33 cellular contexts compared by ENCODE assay signal in the genomic region with DNA sequence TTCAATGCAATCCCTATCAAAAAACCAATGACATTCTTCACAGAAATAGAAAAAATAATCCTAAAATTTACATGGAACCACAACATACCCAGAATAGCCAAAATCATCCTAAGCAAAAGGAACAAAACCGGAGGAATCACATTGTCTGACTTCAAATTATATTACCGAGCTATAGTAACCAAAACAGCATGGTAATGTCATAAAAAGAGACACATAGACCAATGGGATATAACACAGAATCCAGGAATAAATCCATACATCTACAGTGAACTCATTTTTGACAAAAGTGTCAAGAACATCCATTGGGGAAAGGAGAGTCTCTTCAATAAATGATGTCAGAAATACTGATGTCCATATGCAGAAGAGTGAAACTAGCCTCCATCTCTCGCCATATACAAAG.
DNase-seq lines count a peak whose midpoint lies in the region; ATAC-seq, FAIRE-seq and TF ChIP-seq lines count a peak whose summit lies in the region.
"Had no signal": no experiment of that assay in that cellular context is flagged by ENCODE, and none has a peak within 500 bp of the region (broad histone marks: within the 10 kb centered on the region; RNA-seq: fewer than 3 reads in every experiment).

No MANE protein-coding gene starts in this region.

- H3K4me1 Mint-ChIP-seq in activated naive CD4-positive, alpha-beta T cell treated with anti-CD3 and anti-CD28 coated beads for 36 hours (ENCODE audit: low read depth): peaks cover 71% of the 10 kb centered on the region
- H3K4me1 Mint-ChIP-seq in activated naive CD4-positive, alpha-beta T cell treated with anti-CD3 and anti-CD28 coated beads, Interleukin-2, amount 10 ng/mL, durations not matched to agents 7 days and 5 days: peaks cover 56% of the 10 kb centered on the region
- H3K4me1 Mint-ChIP-seq in effector memory CD8-positive, alpha-beta T cell (ENCODE audit: low read depth in 2 of 2): peaks cover 54 to 62% of the 10 kb centered on the region in 2 donors
- H3K4me1 Mint-ChIP-seq in stimulated activated effector memory CD8-positive, alpha-beta T cell treated with anti-CD3 and anti-CD28 coated beads, Interleukin-12 subunit alpha, Interleukin-12 subunit beta, amount 100 ng/mL, for 72 hours: peaks cover 63% of the 10 kb centered on the region

- peak overlapping the region; percentile 90 for H3K27ac Mint-ChIP-seq in activated naive CD4-positive, alpha-beta T cell treated with anti-CD3 and anti-CD28 coated beads for 36 hours
- no peak overlapping the region for H3K27ac Mint-ChIP-seq in activated naive CD4-positive, alpha-beta T cell treated with anti-CD3 and anti-CD28 coated beads, Interleukin-2, amount 10 ng/mL, durations not matched to agents 7 days and 5 days
- H3K27ac Mint-ChIP-seq in effector memory CD8-positive, alpha-beta T cell: peak overlapping the region; percentile 36 to 84
- peak overlapping the region; percentile 44 for H3K27ac Mint-ChIP-seq in stimulated activated effector memory CD8-positive, alpha-beta T cell treated with anti-CD3 and anti-CD28 coated beads, Interleukin-12 subunit alpha, Interleukin-12 subunit beta, amount 100 ng/mL, for 72 hours
- H3K27ac Mint-ChIP-seq: nephron had no signal

- no peak for TF ChIP-seq POLR2A in GM12891 (IDR thresholded peaks at IDR 0.05; ENCODE audit: low read depth, low read length)

- POLR2A ChIA-PET in HEK293 (lab: Yijun Ruan, JAX): no interaction called here

- H3K9me3 ChIP-seq in HEK293 (ENCODE audit: control insufficient read depth, insufficient read depth, low read depth, low read length): 0 out of 2 replicates have a peak, but pooled peaks cover 2% of the 10 kb centered on the region
- H3K9me3 ChIP-seq: pancreas had no signal

- H3K4me3 Mint-ChIP-seq in activated naive CD4-positive, alpha-beta T cell treated with anti-CD3 and anti-CD28 coated beads for 36 hours: no peak overlapping the region
- no peak overlapping the region for H3K4me3 Mint-ChIP-seq in activated naive CD4-positive, alpha-beta T cell treated with anti-CD3 and anti-CD28 coated beads, Interleukin-2, amount 10 ng/mL, durations not matched to agents 7 days and 5 days
- peak overlapping the region in 1 of 2 donors; percentile 11 for H3K4me3 Mint-ChIP-seq in effector memory CD8-positive, alpha-beta T cell
- H3K4me3 Mint-ChIP-seq in stimulated activated effector memory CD8-positive, alpha-beta T cell treated with anti-CD3 and anti-CD28 coated beads, Interleukin-12 subunit alpha, Interleukin-12 subunit beta, amount 100 ng/mL, for 72 hours: no peak overlapping the region
- H3K4me3 Mint-ChIP-seq: nephron had no signal

- H3K27ac ChIP-seq in HEK293 (ENCODE audit: extremely low read depth, low read depth, low read length): no peak overlapping the region
- H3K27ac ChIP-seq: brain microvascular endothelial cell, epithelial cell of prostate, pancreas, WERI-Rb-1 had no signal

- no peak for TF ChIP-seq CTCF in HEK293 (tag by site-specific recombination; IDR thresholded peaks at IDR 0.05)

- peaks cover 11% of the 10 kb centered on the region for H3K36me3 Mint-ChIP-seq in activated naive CD4-positive, alpha-beta T cell treated with anti-CD3 and anti-CD28 coated beads for 36 hours (ENCODE audit: low read depth)
- H3K36me3 Mint-ChIP-seq in activated naive CD4-positive, alpha-beta T cell treated with anti-CD3 and anti-CD28 coated beads, Interleukin-2, amount 10 ng/mL, durations not matched to agents 7 days and 5 days: peaks cover 39% of the 10 kb centered on the region
- H3K36me3 Mint-ChIP-seq in effector memory CD8-positive, alpha-beta T cell (ENCODE audit: insufficient read depth): no peaks in the 10 kb centered on the region
- peaks cover 5% of the 10 kb centered on the region for H3K36me3 Mint-ChIP-seq in stimulated activated effector memory CD8-positive, alpha-beta T cell treated with anti-CD3 and anti-CD28 coated beads, Interleukin-12 subunit alpha, Interleukin-12 subunit beta, amount 100 ng/mL, for 72 hours

- no peak for DNase-seq in activated naive CD4-positive, alpha-beta T cell treated with anti-CD3 and anti-CD28 coated beads for 36 hours
- DNase-seq in activated naive CD4-positive, alpha-beta T cell treated with anti-CD3 and anti-CD28 coated beads, Interleukin-2, amount 10 ng/mL, durations not matched to agents 7 days and 5 days: no peak
- no peak for DNase-seq in effector memory CD8-positive, alpha-beta T cell
- DNase-seq in stimulated activated effector memory CD8-positive, alpha-beta T cell treated with anti-CD3 and anti-CD28 coated beads, Interleukin-12 subunit alpha, Interleukin-12 subunit beta, amount 100 ng/mL, for 72 hours (ENCODE audit: low spot score in 2 of 2): no peak
- DNase-seq in GM12891 (ENCODE audit: insufficient read length, low spot score) (no peak), NCI-H1694 (lab: John Stamatoyannopoulos, UW) (no peak)
- DNase-seq: activated CD4-positive, alpha-beta T cell treated with anti-CD3 and anti-CD28 coated beads, Interleukin-2, amount 50 U/mL, for 4 hours; activated CD8-positive, alpha-beta memory T cell treated with anti-CD3 and anti-CD28 coated beads, Interleukin-2, amount 50 U/mL, for 4 hours; activated effector memory CD4-positive, alpha-beta T cell treated with anti-CD3 and anti-CD28 coated beads, Interleukin-2, amount 50 U/mL, for 16 hours; amniotic stem cell; brain microvascular endothelial cell; H7; IMR-90; islet precursor cell; left ventricle myocardium superior; NCI-H1048; NCI-H187 treated with DMSO at 0.1 percent for 48 hours; NCI-H524; NK-92 treated with Interleukin-12 subunit alpha and Interleukin-12 subunit beta, amount 100 ng/mL, for 24 hours; pancreas; retina; SHP77; stimulated activated CD4-positive, alpha-beta T cell treated with anti-CD3 and anti-CD28 coated beads, Interleukin-1b, Interleukin-23, amount 100 ng/mL, for 48 hours; stimulated activated CD8-positive, alpha-beta memory T cell treated with anti-CD3 and anti-CD28 coated beads, Interleukin-4, amount 100 ng/mL, for 48 hours; T1000; trophoblast cell; WERI-Rb-1 had no signal

- peaks cover 14% of the 10 kb centered on the region for H3K9me3 Mint-ChIP-seq in activated naive CD4-positive, alpha-beta T cell treated with anti-CD3 and anti-CD28 coated beads for 36 hours
- peaks cover 4% of the 10 kb centered on the region for H3K9me3 Mint-ChIP-seq in activated naive CD4-positive, alpha-beta T cell treated with anti-CD3 and anti-CD28 coated beads, Interleukin-2, amount 10 ng/mL, durations not matched to agents 7 days and 5 days
- peaks cover 0 to 2% of the 10 kb centered on the region in 2 donors for H3K9me3 Mint-ChIP-seq in effector memory CD8-positive, alpha-beta T cell
- peaks cover 3% of the 10 kb centered on the region for H3K9me3 Mint-ChIP-seq in stimulated activated effector memory CD8-positive, alpha-beta T cell treated with anti-CD3 and anti-CD28 coated beads, Interleukin-12 subunit alpha, Interleukin-12 subunit beta, amount 100 ng/mL, for 72 hours

- no peak overlapping the region for H3K4me3 ChIP-seq in HEK293 (ENCODE audit: low read depth, low read length)
- H3K4me3 ChIP-seq: pancreas, smooth muscle cell had no signal

- ATAC-seq in effector memory CD8-positive, alpha-beta T cell (replicated peaks): no peak
- no peak for ATAC-seq in stimulated activated effector memory CD8-positive, alpha-beta T cell treated with anti-CD3 and anti-CD28 coated beads, Interleukin-12 subunit alpha, Interleukin-12 subunit beta, amount 100 ng/mL, for 72 hours
- no peak for ATAC-seq in GM18870 (IDR thresholded peaks at IDR 0.05; ENCODE audit: unreplicated experiment)
- ATAC-seq: left ventricle myocardium superior, pancreas had no signal

- CTCF ChIA-PET in activated naive CD4-positive, alpha-beta T cell treated with anti-CD3 and anti-CD28 coated beads for 36 hours (lab: Charles Lee): no interaction called here
- CTCF ChIA-PET in activated naive CD4-positive, alpha-beta T cell treated with anti-CD3 and anti-CD28 coated beads, Interleukin-2, amount 10 ng/mL, durations not matched to agents 7 days and 5 days (lab: Charles Lee): interaction anchor here (2.6 kb wide), 1 partner anchor 112 kb away, joined by 7 read pairs; no protein-coding TSS in a partner anchor
- CTCF ChIA-PET in HEK293 (lab: Yijun Ruan, JAX): no interaction called here

- peaks cover 4% of the 10 kb centered on the region; the same call in 1 of the 2 replicates for H3K4me1 ChIP-seq in HEK293 (ENCODE audit: control insufficient read depth, insufficient read depth, low read length)

- no peaks in the 10 kb centered on the region for H3K27me3 Mint-ChIP-seq in activated naive CD4-positive, alpha-beta T cell treated with anti-CD3 and anti-CD28 coated beads for 36 hours (ENCODE audit: low read depth)
- H3K27me3 Mint-ChIP-seq in activated naive CD4-positive, alpha-beta T cell treated with anti-CD3 and anti-CD28 coated beads, Interleukin-2, amount 10 ng/mL, durations not matched to agents 7 days and 5 days: no peaks in the 10 kb centered on the region
- no peaks in the 10 kb centered on the region for H3K27me3 Mint-ChIP-seq in effector memory CD8-positive, alpha-beta T cell

- no peaks in the 10 kb centered on the region for H3K36me3 ChIP-seq in HEK293 (ENCODE audit: control insufficient read depth in 2 of 2, insufficient read depth in 1 of 2, low read length in 2 of 2)
- H3K36me3 ChIP-seq: brain microvascular endothelial cell, pancreas, WERI-Rb-1 had no signal

- no peak for FAIRE-seq in GM12891 (lab: Jason Lieb, UNC)
- FAIRE-seq: D721Med, pancreas had no signal

- intact Hi-C loops in activated naive CD4-positive, alpha-beta T cell treated with anti-CD3 and anti-CD28 coated beads for 36 hours (cut with micrococcal nuclease): no loop called here

TF ChIP-seq in HEK293, 187 proteins besides CTCF, POLR2A, EP300 and RAD21 (continues in another document):
- TF ChIP-seq SETDB1 (IDR thresholded peaks at IDR 0.05; ENCODE audit: insufficient read length, low read length): peak; percentile 73
- no peak for TF ChIP-seq ZNF302 (tag by site-specific recombination; IDR thresholded peaks at IDR 0.05; ENCODE audit: low read depth)
- no peak for TF ChIP-seq ZXDB (tag by site-specific recombination; IDR thresholded peaks at IDR 0.05)

TF ChIP-seq in GM12891, 5 proteins besides CTCF, POLR2A, EP300 and RAD21:
- TF ChIP-seq POU2F2 (IDR thresholded peaks at IDR 0.05; ENCODE audit: low read depth, low read length) (no peak), TAF1 (IDR thresholded peaks at IDR 0.05; ENCODE audit: low read depth, low read length) (no peak), PAX5 (IDR thresholded peaks at IDR 0.05; ENCODE audit: insufficient read depth, low read length, severe bottlenecking) (no peak), SPI1 (IDR thresholded peaks at IDR 0.05; ENCODE audit: low read depth, low read length) (no peak), POLR2AphosphoS5 (IDR thresholded peaks at IDR 0.05; ENCODE audit: low read depth, low read length) (no peak)
